ENCODE assay signal across 1 cellular context in genomic region chr10:70381491-70382421, GRCh38.
A peak's percentile ranks its signal among the peaks of the same experiment; 100 is the strongest.
TF ChIP-seq lines count a peak whose summit lies in the region.

No MANE protein-coding gene starts in this region.

TF ChIP-seq in HepG2, 621 proteins besides CTCF, POLR2A, EP300 and RAD21 (continued from another document and continues in another):
- TF ChIP-seq, protein P1, sequence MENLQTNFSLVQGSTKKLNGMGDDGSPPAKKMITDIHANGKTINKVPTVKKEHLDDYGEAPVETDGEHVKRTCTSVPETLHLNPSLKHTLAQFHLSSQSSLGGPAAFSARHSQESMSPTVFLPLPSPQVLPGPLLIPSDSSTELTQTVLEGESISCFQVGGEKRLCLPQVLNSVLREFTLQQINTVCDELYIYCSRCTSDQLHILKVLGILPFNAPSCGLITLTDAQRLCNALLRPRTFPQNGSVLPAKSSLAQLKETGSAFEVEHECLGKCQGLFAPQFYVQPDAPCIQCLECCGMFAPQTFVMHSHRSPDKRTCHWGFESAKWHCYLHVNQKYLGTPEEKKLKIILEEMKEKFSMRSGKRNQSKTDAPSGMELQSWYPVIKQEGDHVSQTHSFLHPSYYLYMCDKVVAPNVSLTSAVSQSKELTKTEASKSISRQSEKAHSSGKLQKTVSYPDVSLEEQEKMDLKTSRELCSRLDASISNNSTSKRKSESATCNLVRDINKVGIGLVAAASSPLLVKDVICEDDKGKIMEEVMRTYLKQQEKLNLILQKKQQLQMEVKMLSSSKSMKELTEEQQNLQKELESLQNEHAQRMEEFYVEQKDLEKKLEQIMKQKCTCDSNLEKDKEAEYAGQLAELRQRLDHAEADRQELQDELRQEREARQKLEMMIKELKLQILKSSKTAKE (CRISPR knock-in tag; IDR thresholded peaks at IDR 0.05; ENCODE audit: borderline replicate concordance): no peak
- no peak for TF ChIP-seq ZNF766 (CRISPR knock-in tag; IDR thresholded peaks at IDR 0.05; ENCODE audit: borderline replicate concordance)
- no peak for TF ChIP-seq ZBTB44 (CRISPR knock-in tag; IDR thresholded peaks at IDR 0.05)
- TF ChIP-seq ZBTB3 (CRISPR knock-in tag; IDR thresholded peaks at IDR 0.05; ENCODE audit: borderline replicate concordance, low read depth): no peak
- TF ChIP-seq ZNF317 (CRISPR knock-in tag; IDR thresholded peaks at IDR 0.05): 0 out of 2 replicates have a peak, but pooled peaks have one; percentile 41
- peak; percentile 23; the same call in 1 of the 2 replicates for TF ChIP-seq ZNF343 (CRISPR knock-in tag; IDR thresholded peaks at IDR 0.05)
- TF ChIP-seq ZNF792 (CRISPR knock-in tag; IDR thresholded peaks at IDR 0.05): no peak
- TF ChIP-seq ZNF619 (CRISPR knock-in tag; IDR thresholded peaks at IDR 0.05): 0 out of 2 replicates have a peak, but pooled peaks have one; percentile 17
- peak; percentile 21; the same call in 1 of the 2 replicates for TF ChIP-seq NFKB2 (CRISPR knock-in tag; IDR thresholded peaks at IDR 0.05; ENCODE audit: borderline replicate concordance)
- TF ChIP-seq ZNF10 (CRISPR knock-in tag; IDR thresholded peaks at IDR 0.05; ENCODE audit: borderline replicate concordance, low read depth): no peak
- 0 out of 2 replicates have a peak, but pooled peaks have one; percentile 31 for TF ChIP-seq TAF1 (CRISPR knock-in tag; IDR thresholded peaks at IDR 0.05)
- 0 out of 2 replicates have a peak, but pooled peaks have one; percentile 4 for TF ChIP-seq NKX3-1 (CRISPR knock-in tag; IDR thresholded peaks at IDR 0.05)
- TF ChIP-seq AGO1 (IDR thresholded peaks at IDR 0.05; ENCODE audit: low read depth, low read length, poor library complexity, severe bottlenecking): peak; percentile 48
- no peak for TF ChIP-seq GLI4 (CRISPR knock-in tag; IDR thresholded peaks at IDR 0.05; ENCODE audit: borderline replicate concordance)
- TF ChIP-seq GATAD2A (CRISPR knock-in tag; IDR thresholded peaks at IDR 0.05): 0 out of 2 replicates have a peak, but pooled peaks have one; percentile 9
- 0 out of 2 replicates have a peak, but pooled peaks have one; percentile 61 for TF ChIP-seq CAMTA2 (CRISPR knock-in tag; IDR thresholded peaks at IDR 0.05; ENCODE audit: borderline replicate concordance)
- TF ChIP-seq ZNF780A (CRISPR knock-in tag; IDR thresholded peaks at IDR 0.05): no peak
- TF ChIP-seq MTF2 (CRISPR knock-in tag; IDR thresholded peaks at IDR 0.05; ENCODE audit: borderline replicate concordance): 0 out of 2 replicates have a peak, but pooled peaks have one; percentile 81
- no peak for TF ChIP-seq NFE2 (CRISPR knock-in tag; IDR thresholded peaks at IDR 0.05)
- TF ChIP-seq ZFP91 (CRISPR knock-in tag; IDR thresholded peaks at IDR 0.05; ENCODE audit: borderline replicate concordance): peak; percentile 57; the same call in 1 of the 2 replicates
- no peak for TF ChIP-seq FOXC1 (CRISPR knock-in tag; IDR thresholded peaks at IDR 0.05; ENCODE audit: borderline replicate concordance)
- no peak for TF ChIP-seq ZNF263 (CRISPR knock-in tag; IDR thresholded peaks at IDR 0.05)
- TF ChIP-seq NCOR1 (IDR thresholded peaks at IDR 0.05; ENCODE audit: borderline replicate concordance, low read length): no peak
- peak; percentile 64; the same call in 1 of the 2 replicates for TF ChIP-seq ZNF598 (CRISPR knock-in tag; IDR thresholded peaks at IDR 0.05; ENCODE audit: borderline replicate concordance)
- TF ChIP-seq, protein P2, sequence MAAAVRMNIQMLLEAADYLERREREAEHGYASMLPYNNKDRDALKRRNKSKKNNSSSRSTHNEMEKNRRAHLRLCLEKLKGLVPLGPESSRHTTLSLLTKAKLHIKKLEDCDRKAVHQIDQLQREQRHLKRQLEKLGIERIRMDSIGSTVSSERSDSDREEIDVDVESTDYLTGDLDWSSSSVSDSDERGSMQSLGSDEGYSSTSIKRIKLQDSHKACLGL (CRISPR knock-in tag; IDR thresholded peaks at IDR 0.05): 0 out of 2 replicates have a peak, but pooled peaks have one; percentile 68
- TF ChIP-seq ZBTB39 (CRISPR knock-in tag; IDR thresholded peaks at IDR 0.05): 0 out of 2 replicates have a peak, but pooled peaks have one; percentile 8
- TF ChIP-seq HDAC1 (CRISPR knock-in tag; IDR thresholded peaks at IDR 0.05): no peak
- peak; percentile 45; the same call in 1 of the 2 replicates for TF ChIP-seq DR1 (CRISPR knock-in tag; IDR thresholded peaks at IDR 0.05)
- no peak for TF ChIP-seq SIN3A (IDR thresholded peaks at IDR 0.05; ENCODE audit: borderline replicate concordance, low read depth, low read length)
- no peak for TF ChIP-seq ONECUT2 (CRISPR knock-in tag; IDR thresholded peaks at IDR 0.05)
- TF ChIP-seq ETV6 (CRISPR knock-in tag; conservative IDR thresholded peaks at IDR 0.05): peak; percentile 61; the same call in 1 of the 2 replicates
- TF ChIP-seq MTA1 (CRISPR knock-in tag; IDR thresholded peaks at IDR 0.05; ENCODE audit: borderline replicate concordance): peak; percentile 41; the same call in 1 of the 2 replicates
- no peak for TF ChIP-seq NR1H2 (CRISPR knock-in tag; IDR thresholded peaks at IDR 0.05; ENCODE audit: borderline replicate concordance, low read depth)
- TF ChIP-seq ZNF407 (CRISPR knock-in tag; IDR thresholded peaks at IDR 0.05; ENCODE audit: not compliant biosample characterization): peak; percentile 73
- 0 out of 2 replicates have a peak, but pooled peaks have one; percentile 9 for TF ChIP-seq ZNF292 (CRISPR knock-in tag; IDR thresholded peaks at IDR 0.05; ENCODE audit: borderline replicate concordance, low read depth)
- TF ChIP-seq KMT2B (CRISPR knock-in tag; IDR thresholded peaks at IDR 0.05): 0 out of 2 replicates have a peak, but pooled peaks have one; percentile 25
- TF ChIP-seq ZNF761 (CRISPR knock-in tag; conservative IDR thresholded peaks at IDR 0.05): 0 out of 2 replicates have a peak, but pooled peaks have one; percentile 23
- TF ChIP-seq THAP9 (CRISPR knock-in tag; IDR thresholded peaks at IDR 0.05; ENCODE audit: borderline replicate concordance): peak; percentile 63; the same call in 1 of the 2 replicates
- TF ChIP-seq TFDP1 (CRISPR knock-in tag; IDR thresholded peaks at IDR 0.05; ENCODE audit: borderline replicate concordance): peak; percentile 57; the same call in 1 of the 2 replicates
